Comparison of ENCODE assay signal across 10 cellular contexts in genomic region chr5:424259-425110, GRCh38. TPM values are rescaled to one million over a fixed set of nuclear protein-coding genes. Genes with fewer than 3 reads are reported as not detected.
DNase-seq lines count a peak whose midpoint lies in the region; ATAC-seq lines count a peak whose summit lies in the region.
"Had no signal": no experiment of that assay in that cellular context is flagged by ENCODE, and none has a peak within 500 bp of the region (broad histone marks: within the 10 kb centered on the region; RNA-seq: fewer than 3 reads in every experiment).

No MANE protein-coding gene starts in this region.

- DNase-seq in left lobe of liver (ENCODE audit: low spot score) (peak; percentile 22), NCI-H526 (lab: John Stamatoyannopoulos, UW) (no peak), NCI-H1092 treated with DMSO at 0.1 percent for 48 hours (lab: John Stamatoyannopoulos, UW) (no peak), KG1 (lab: John Stamatoyannopoulos, UW) (no peak)
- no peak for DNase-seq in stimulated activated naive CD4-positive, alpha-beta T cell treated with Interleukin-2 at 50 U/mL for 16 hours (lab: John Stamatoyannopoulos, UW)
- DNase-seq: effector CD4-positive, alpha-beta T cell; NCI-H146 had no signal

- ATAC-seq in GM18517 (IDR thresholded peaks at IDR 0.05; ENCODE audit: unreplicated experiment) = peak; percentile 97
- peak; percentile 92 for ATAC-seq in GM21529 (IDR thresholded peaks at IDR 0.05; ENCODE audit: unreplicated experiment)
- peak; percentile 88 for ATAC-seq in HG03571 (IDR thresholded peaks at IDR 0.05; ENCODE audit: unreplicated experiment)
- no peak for ATAC-seq in left lobe of liver

RNA-seq across cellular contexts. Expression of gene EXOC3, which starts 18.5 kb away (rescaled TPM):
- 25.7 TPM for total RNA-seq in left lobe of liver
